1 cellular context compared by ENCODE assay signal in genomic region chr18:46563317-46563716, GRCh38.
A peak's percentile ranks its signal among the peaks of the same experiment; 100 is the strongest.
TF ChIP-seq lines count a peak whose summit lies in the region.

No MANE protein-coding gene starts in this region.

TF ChIP-seq in WTC11, 78 proteins besides CTCF, POLR2A, EP300 and RAD21 (continued from another document):
- TF ChIP-seq, protein P1, sequence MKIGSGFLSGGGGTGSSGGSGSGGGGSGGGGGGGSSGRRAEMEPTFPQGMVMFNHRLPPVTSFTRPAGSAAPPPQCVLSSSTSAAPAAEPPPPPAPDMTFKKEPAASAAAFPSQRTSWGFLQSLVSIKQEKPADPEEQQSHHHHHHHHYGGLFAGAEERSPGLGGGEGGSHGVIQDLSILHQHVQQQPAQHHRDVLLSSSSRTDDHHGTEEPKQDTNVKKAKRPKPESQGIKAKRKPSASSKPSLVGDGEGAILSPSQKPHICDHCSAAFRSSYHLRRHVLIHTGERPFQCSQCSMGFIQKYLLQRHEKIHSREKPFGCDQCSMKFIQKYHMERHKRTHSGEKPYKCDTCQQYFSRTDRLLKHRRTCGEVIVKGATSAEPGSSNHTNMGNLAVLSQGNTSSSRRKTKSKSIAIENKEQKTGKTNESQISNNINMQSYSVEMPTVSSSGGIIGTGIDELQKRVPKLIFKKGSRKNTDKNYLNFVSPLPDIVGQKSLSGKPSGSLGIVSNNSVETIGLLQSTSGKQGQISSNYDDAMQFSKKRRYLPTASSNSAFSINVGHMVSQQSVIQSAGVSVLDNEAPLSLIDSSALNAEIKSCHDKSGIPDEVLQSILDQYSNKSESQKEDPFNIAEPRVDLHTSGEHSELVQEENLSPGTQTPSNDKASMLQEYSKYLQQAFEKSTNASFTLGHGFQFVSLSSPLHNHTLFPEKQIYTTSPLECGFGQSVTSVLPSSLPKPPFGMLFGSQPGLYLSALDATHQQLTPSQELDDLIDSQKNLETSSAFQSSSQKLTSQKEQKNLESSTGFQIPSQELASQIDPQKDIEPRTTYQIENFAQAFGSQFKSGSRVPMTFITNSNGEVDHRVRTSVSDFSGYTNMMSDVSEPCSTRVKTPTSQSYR (CRISPR knock-in tag; IDR thresholded peaks at IDR 0.05) = no peak
- TF ChIP-seq, protein P2, sequence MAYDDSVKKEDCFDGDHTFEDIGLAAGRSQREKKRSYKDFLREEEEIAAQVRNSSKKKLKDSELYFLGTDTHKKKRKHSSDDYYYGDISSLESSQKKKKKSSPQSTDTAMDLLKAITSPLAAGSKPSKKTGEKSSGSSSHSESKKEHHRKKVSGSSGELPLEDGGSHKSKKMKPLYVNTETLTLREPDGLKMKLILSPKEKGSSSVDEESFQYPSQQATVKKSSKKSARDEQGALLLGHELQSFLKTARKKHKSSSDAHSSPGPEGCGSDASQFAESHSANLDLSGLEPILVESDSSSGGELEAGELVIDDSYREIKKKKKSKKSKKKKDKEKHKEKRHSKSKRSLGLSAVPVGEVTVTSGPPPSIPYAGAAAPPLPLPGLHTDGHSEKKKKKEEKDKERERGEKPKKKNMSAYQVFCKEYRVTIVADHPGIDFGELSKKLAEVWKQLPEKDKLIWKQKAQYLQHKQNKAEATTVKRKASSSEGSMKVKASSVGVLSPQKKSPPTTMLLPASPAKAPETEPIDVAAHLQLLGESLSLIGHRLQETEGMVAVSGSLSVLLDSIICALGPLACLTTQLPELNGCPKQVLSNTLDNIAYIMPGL (CRISPR knock-in tag; IDR thresholded peaks at IDR 0.05) = no peak
- TF ChIP-seq ATF2 (CRISPR knock-in tag; IDR thresholded peaks at IDR 0.05; ENCODE audit: borderline replicate concordance, low read depth) = no peak
- TF ChIP-seq, protein P3, sequence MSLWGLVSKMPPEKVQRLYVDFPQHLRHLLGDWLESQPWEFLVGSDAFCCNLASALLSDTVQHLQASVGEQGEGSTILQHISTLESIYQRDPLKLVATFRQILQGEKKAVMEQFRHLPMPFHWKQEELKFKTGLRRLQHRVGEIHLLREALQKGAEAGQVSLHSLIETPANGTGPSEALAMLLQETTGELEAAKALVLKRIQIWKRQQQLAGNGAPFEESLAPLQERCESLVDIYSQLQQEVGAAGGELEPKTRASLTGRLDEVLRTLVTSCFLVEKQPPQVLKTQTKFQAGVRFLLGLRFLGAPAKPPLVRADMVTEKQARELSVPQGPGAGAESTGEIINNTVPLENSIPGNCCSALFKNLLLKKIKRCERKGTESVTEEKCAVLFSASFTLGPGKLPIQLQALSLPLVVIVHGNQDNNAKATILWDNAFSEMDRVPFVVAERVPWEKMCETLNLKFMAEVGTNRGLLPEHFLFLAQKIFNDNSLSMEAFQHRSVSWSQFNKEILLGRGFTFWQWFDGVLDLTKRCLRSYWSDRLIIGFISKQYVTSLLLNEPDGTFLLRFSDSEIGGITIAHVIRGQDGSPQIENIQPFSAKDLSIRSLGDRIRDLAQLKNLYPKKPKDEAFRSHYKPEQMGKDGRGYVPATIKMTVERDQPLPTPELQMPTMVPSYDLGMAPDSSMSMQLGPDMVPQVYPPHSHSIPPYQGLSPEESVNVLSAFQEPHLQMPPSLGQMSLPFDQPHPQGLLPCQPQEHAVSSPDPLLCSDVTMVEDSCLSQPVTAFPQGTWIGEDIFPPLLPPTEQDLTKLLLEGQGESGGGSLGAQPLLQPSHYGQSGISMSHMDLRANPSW (CRISPR knock-in tag; conservative IDR thresholded peaks at IDR 0.05; ENCODE audit: low read depth) = no peak
- no peak for TF ChIP-seq AR (CRISPR knock-in tag; IDR thresholded peaks at IDR 0.05)
- TF ChIP-seq ZNF423 (CRISPR knock-in tag; IDR thresholded peaks at IDR 0.05) = no peak
- peak; percentile 28; the same call in 1 of the 2 replicates for TF ChIP-seq TEAD1 (CRISPR knock-in tag; IDR thresholded peaks at IDR 0.05)
- no peak for TF ChIP-seq ETV6 (CRISPR knock-in tag; IDR thresholded peaks at IDR 0.05)
- no peak for TF ChIP-seq HMGA2 (CRISPR knock-in tag; IDR thresholded peaks at IDR 0.05)
- TF ChIP-seq, protein P4, sequence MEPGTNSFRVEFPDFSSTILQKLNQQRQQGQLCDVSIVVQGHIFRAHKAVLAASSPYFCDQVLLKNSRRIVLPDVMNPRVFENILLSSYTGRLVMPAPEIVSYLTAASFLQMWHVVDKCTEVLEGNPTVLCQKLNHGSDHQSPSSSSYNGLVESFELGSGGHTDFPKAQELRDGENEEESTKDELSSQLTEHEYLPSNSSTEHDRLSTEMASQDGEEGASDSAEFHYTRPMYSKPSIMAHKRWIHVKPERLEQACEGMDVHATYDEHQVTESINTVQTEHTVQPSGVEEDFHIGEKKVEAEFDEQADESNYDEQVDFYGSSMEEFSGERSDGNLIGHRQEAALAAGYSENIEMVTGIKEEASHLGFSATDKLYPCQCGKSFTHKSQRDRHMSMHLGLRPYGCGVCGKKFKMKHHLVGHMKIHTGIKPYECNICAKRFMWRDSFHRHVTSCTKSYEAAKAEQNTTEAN (CRISPR knock-in tag; IDR thresholded peaks at IDR 0.05) = no peak
- peak; percentile 48; the same call in 1 of the 2 replicates for TF ChIP-seq SP1 (CRISPR knock-in tag; conservative IDR thresholded peaks at IDR 0.05)
- no peak for TF ChIP-seq NR2C2 (CRISPR knock-in tag; IDR thresholded peaks at IDR 0.05)
- no peak for TF ChIP-seq ATF6 (CRISPR knock-in tag; IDR thresholded peaks at IDR 0.05)
